11 cellular contexts compared by ENCODE assay signal in genomic region chr9:99513441-99514112, GRCh38.
DNase-seq lines count a peak whose midpoint lies in the region; ATAC-seq and TF ChIP-seq lines count a peak whose summit lies in the region.
"Had no signal": no experiment of that assay in that cellular context is flagged by ENCODE, and none has a peak within 500 bp of the region (broad histone marks: within the 10 kb centered on the region; RNA-seq: fewer than 3 reads in every experiment).

No MANE protein-coding gene starts in this region.

- H4K20me1 ChIP-seq in MM.1S (ENCODE audit: insufficient read depth, low read length) = no peaks in the 10 kb centered on the region

- WGBS in adrenal gland, 4 donors = 82 to 93% (median 85%) methylated on average over 2 of the region's 2 CpGs

- TF ChIP-seq CTCF in MM.1S (IDR thresholded peaks at IDR 0.05; ENCODE audit: low read length) (no peak), adrenal gland (IDR thresholded peaks at IDR 0.05) (no peak), ascending aorta (IDR thresholded peaks at IDR 0.05) (no peak)

- intact Hi-C loops in adrenal gland (cut with DNase I) (no loop called here), ascending aorta (cut with DNase I) (no loop called here)

- no peaks in the 10 kb centered on the region for H3K79me2 ChIP-seq in MM.1S (ENCODE audit: low read length)

- H3K27ac ChIP-seq in MM.1S (ENCODE audit: low read length) = peak overlapping the region; percentile 23; the same call in 1 of the 2 replicates
- no peak overlapping the region for H3K27ac ChIP-seq in adrenal gland
- no peak overlapping the region for H3K27ac ChIP-seq in ascending aorta

- H3K27me3 ChIP-seq in MM.1S (replicated peaks; ENCODE audit: insufficient read depth, low read length) = no peaks in the 10 kb centered on the region
- H3K27me3 ChIP-seq in adrenal gland = no peaks in the 10 kb centered on the region
- H3K27me3 ChIP-seq in ascending aorta = no peaks in the 10 kb centered on the region

- H3K9me2 ChIP-seq in MM.1S (replicated peaks; ENCODE audit: insufficient read depth, low read length) = no peaks in the 10 kb centered on the region

- TF ChIP-seq POLR2A in adrenal gland (IDR thresholded peaks at IDR 0.05) = no peak

- no peaks in the 10 kb centered on the region; the same call in 1 of the 2 replicates for H3F3A ChIP-seq in MM.1S (ENCODE audit: insufficient read depth, low read length)

- DNase-seq in MM.1S = peak; percentile 68
- no peak for DNase-seq in adrenal gland
- DNase-seq in ascending aorta (ENCODE audit: low spot score in 2 of 2) = no peak
- no peak for DNase-seq in mucosa of gallbladder (ENCODE audit: low spot score)
- DNase-seq in DMS153 (lab: John Stamatoyannopoulos, UW) = no peak
- DNase-seq: kidney glomerular epithelial cell, NCI-H345 had no signal

- H2AFZ ChIP-seq in MM.1S (ENCODE audit: low read length) = no peak overlapping the region

- H3K4me3 ChIP-seq in GM08714 (ENCODE audit: low read length) (peak overlapping the region; percentile 15; the same call in 1 of the 2 replicates), MM.1S (ENCODE audit: low read length) (no peak overlapping the region), adrenal gland (no peak overlapping the region), ascending aorta (no peak overlapping the region)

- no peak overlapping the region for H3K9ac ChIP-seq in MM.1S (ENCODE audit: low read length)

- peak overlapping the region; percentile 29 for H3K4me2 ChIP-seq in MM.1S (ENCODE audit: low read depth, low read length)

- ATAC-seq in GM19351 (IDR thresholded peaks at IDR 0.05; ENCODE audit: unreplicated experiment) = peak; percentile 66
- peak; percentile 70 for ATAC-seq in HG02852 (IDR thresholded peaks at IDR 0.05; ENCODE audit: unreplicated experiment)
- ATAC-seq: esophagus mucosa had no signal

- peaks cover 18% of the 10 kb centered on the region for H3K4me1 ChIP-seq in MM.1S (ENCODE audit: low read length)
- no peaks in the 10 kb centered on the region for H3K4me1 ChIP-seq in adrenal gland (replicated peaks in 1 of 2)
- no peaks in the 10 kb centered on the region for H3K4me1 ChIP-seq in ascending aorta

- H3K36me3 ChIP-seq in MM.1S (replicated peaks; ENCODE audit: insufficient read depth, low read length) (no peaks in the 10 kb centered on the region), adrenal gland (replicated peaks in 1 of 2) (no peaks in the 10 kb centered on the region), ascending aorta (no peaks in the 10 kb centered on the region)

- H3K9me3 ChIP-seq in MM.1S (replicated peaks; ENCODE audit: insufficient read depth, low read length) = no peaks in the 10 kb centered on the region
- no peaks in the 10 kb centered on the region for H3K9me3 ChIP-seq in adrenal gland (replicated peaks in 1 of 3)
- H3K9me3 ChIP-seq in ascending aorta = no peaks in the 10 kb centered on the region
